In the genomic region with DNA sequence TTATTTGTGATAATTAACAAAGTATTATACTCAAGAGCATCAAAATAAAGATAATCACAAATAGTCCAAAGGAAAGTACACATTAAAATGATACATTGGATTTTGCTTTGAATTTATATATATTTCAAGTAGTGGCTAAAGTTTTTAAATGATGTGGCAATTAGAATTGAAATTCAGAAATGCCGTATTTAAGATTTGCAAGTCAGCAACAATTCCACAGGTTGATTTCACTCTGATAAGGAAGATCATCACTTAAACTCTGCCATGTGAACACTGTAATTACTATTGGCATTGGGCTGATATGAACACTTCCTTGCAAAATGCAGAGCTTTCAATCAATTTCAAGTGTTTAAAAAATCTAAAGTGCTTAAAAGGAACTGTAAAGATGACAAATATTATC, we compare ENCODE assay signal across 2 cellular contexts.
A peak's percentile ranks its signal among the peaks of the same experiment; 100 is the strongest.
TF ChIP-seq lines count a peak whose summit lies in the region.

No MANE protein-coding gene starts in this region.

TF ChIP-seq in HepG2, 621 proteins besides CTCF, POLR2A, EP300 and RAD21:
- TF ChIP-seq MAFK (conservative IDR thresholded peaks at IDR 0.05 in 1 of 2, IDR thresholded peaks at IDR 0.05 in 1 of 2; ENCODE audit: low read length in 2 of 2) (peak; percentile 52 to 75; a peak in 3 of 4 replicates), MAFF (IDR thresholded peaks at IDR 0.05; ENCODE audit: low read depth, low read length) (peak; percentile 68), AFF4 (CRISPR knock-in tag; IDR thresholded peaks at IDR 0.05) (no peak)
TF ChIP-seq in HepG2: peak in this region for 2.

TF ChIP-seq in IMR-90, 13 proteins besides CTCF, POLR2A, EP300 and RAD21:
- TF ChIP-seq MAFK (IDR thresholded peaks at IDR 0.05; ENCODE audit: low read depth, low read length): peak; percentile 21; the same call in 1 of the 2 replicates
- TF ChIP-seq FOS (IDR thresholded peaks at IDR 0.05; ENCODE audit: low read depth, low read length): no peak
